In genomic region chr20:41317536-41318270, GRCh38 we compare ENCODE assay signal across 8 cellular contexts. TPM values are rescaled to one million over a fixed set of nuclear protein-coding genes. Genes with fewer than 3 reads are reported as not detected.
DNase-seq lines count a peak whose midpoint lies in the region; ATAC-seq and TF ChIP-seq lines count a peak whose summit lies in the region.

Gene ZHX3 (minus strand): TSS chr20:41317731. CDS start chr20:41204916, 112,815 bp downstream.

- intact Hi-C loops in PC-9 (cut with micrococcal nuclease; ENCODE audit: unreplicated experiment) = loop anchor here (1.0 to 5.0 kb wide), 3 partner anchors 12 to 50 kb away; partner anchors contain the start of gene LPIN3

- no peak for TF ChIP-seq CTCF in PC-9 (conservative IDR thresholded peaks at IDR 0.05)

- peak within 1 kb of the TSS; percentile 95 for H3K27ac Mint-ChIP-seq in activated T-cell treated with anti-CD3 and anti-CD28 coated beads, Interleukin-2, amount 50 U/mL, for 24 hours

- H3K9me3 Mint-ChIP-seq in activated T-cell treated with anti-CD3 and anti-CD28 coated beads, Interleukin-2, amount 50 U/mL, for 24 hours = no peaks in the 10 kb centered on the region

- peak within 1 kb of the TSS; percentile 98 for H2AFZ ChIP-seq in PC-9

- no peaks in the 10 kb centered on the region for H3K27me3 Mint-ChIP-seq in activated T-cell treated with anti-CD3 and anti-CD28 coated beads, Interleukin-2, amount 50 U/mL, for 24 hours

- peaks cover 24% of the 10 kb centered on the region; the same call in 1 of the 2 replicates for H3K79me2 ChIP-seq in PC-9 (ENCODE audit: low read depth)

- H3K4me2 ChIP-seq in PC-9 = peak within 1 kb of the TSS; percentile 89

- no peaks in the 10 kb centered on the region; the same call in 1 of the 2 replicates for H4K20me1 ChIP-seq in PC-9 (ENCODE audit: insufficient read depth)

- BruUV-seq in PC-9 (replicated peaks; lab: Mats Ljungman, UMichigan) = no TSS peak

- H3K9me2 ChIP-seq in PC-9 (ENCODE audit: insufficient read depth) = no peaks in the 10 kb centered on the region

- ATAC-seq in GM21723 (IDR thresholded peaks at IDR 0.05; ENCODE audit: unreplicated experiment) = peak; percentile 97

- peaks cover 7% of the 10 kb centered on the region for H3K36me3 Mint-ChIP-seq in activated T-cell treated with anti-CD3 and anti-CD28 coated beads, Interleukin-2, amount 50 U/mL, for 24 hours (ENCODE audit: low read depth)

- POLR2A ChIA-PET in PC-9 (lab: Charles Lee; ENCODE audit: unreplicated experiment) = no interaction called here

- H3K9me3 ChIP-seq in PC-9 (ENCODE audit: insufficient read depth, low read depth) (no peaks in the 10 kb centered on the region), mucosa of rectum (ENCODE audit: control insufficient read depth in 2 of 2, low read length in 2 of 2) (no peaks in the 10 kb centered on the region)

- peak within 1 kb of the TSS; percentile 83 for H3K4me3 ChIP-seq in PC-9
- peak within 1 kb of the TSS; percentile 78 to 81 for H3K4me3 ChIP-seq in mucosa of rectum (ENCODE audit: low read length in 2 of 2)

- H3K4me1 ChIP-seq in PC-9 (replicated peaks; ENCODE audit: insufficient read depth) (peaks cover 32% of the 10 kb centered on the region), mucosa of rectum (ENCODE audit: control insufficient read depth in 2 of 2, insufficient read depth in 2 of 2, low read length in 2 of 2) (peaks cover 14 to 22% of the 10 kb centered on the region in 2 donors)

- H3K9ac ChIP-seq in mucosa of rectum (ENCODE audit: low read depth in 1 of 2, low read length in 2 of 2) = peak within 1 kb of the TSS; percentile 76 to 77

- in situ Hi-C loops in KBM-7 (cut with MboI; ENCODE audit: low pct_unique_long_range_greater_than_20kb, low sequenced_read_pairs) = no loop called here

- H3K27me3 ChIP-seq in PC-9 (ENCODE audit: insufficient read depth, low read depth) (no peaks in the 10 kb centered on the region), mucosa of rectum (ENCODE audit: control insufficient read depth in 2 of 2, insufficient read depth in 2 of 2, low read length in 2 of 2) (no peaks in the 10 kb centered on the region)

- peak within 1 kb of the TSS; percentile 87 for H3K4me3 Mint-ChIP-seq in activated T-cell treated with anti-CD3 and anti-CD28 coated beads, Interleukin-2, amount 50 U/mL, for 24 hours

- CTCF ChIA-PET in PC-9 (lab: Charles Lee) = no interaction called here

- H3K27ac ChIP-seq in PC-9 (peak within 1 kb of the TSS; percentile 51), mucosa of rectum (ENCODE audit: low read depth in 2 of 2, low read length in 2 of 2) (peak within 1 kb of the TSS; percentile 79 to 80)

- peak; percentile 33 for TF ChIP-seq POLR2A in erythroblast (IDR thresholded peaks at IDR 0.05; ENCODE audit: low read length)

- peaks cover 28% of the 10 kb centered on the region for H3F3A ChIP-seq in PC-9 (ENCODE audit: insufficient read depth, low read depth)

- H3K36me3 ChIP-seq in PC-9 (ENCODE audit: low read depth) (no peaks in the 10 kb centered on the region), mucosa of rectum (ENCODE audit: control insufficient read depth in 2 of 2, insufficient read depth in 2 of 2, low read length in 2 of 2) (no peaks in the 10 kb centered on the region)

- DNase-seq in DMS153 treated with DMSO at 0.1 percent for 48 hours (lab: John Stamatoyannopoulos, UW; ENCODE audit: unreplicated experiment) (peak; percentile 86), KBM-7 (peak; percentile 93), PC-9 (peak; percentile 87 to 99), erythroblast (lab: John Stamatoyannopoulos, UW) (peak; percentile 97 to 98)
- peak; percentile 98 for DNase-seq in activated T-cell treated with anti-CD3 and anti-CD28 coated beads, Interleukin-2, amount 50 U/mL, for 24 hours
- peak; percentile 96 for DNase-seq in stimulated activated CD8-positive, alpha-beta memory T cell treated with anti-CD3 and anti-CD28 coated beads, Interleukin-4, amount 100 ng/mL, for 48 hours

- peaks cover 29% of the 10 kb centered on the region for H3K4me1 Mint-ChIP-seq in activated T-cell treated with anti-CD3 and anti-CD28 coated beads, Interleukin-2, amount 50 U/mL, for 24 hours (ENCODE audit: low read depth)

RNA-seq across cellular contexts. Expression of gene ZHX3, which starts in this region (rescaled TPM):
- 21.5 and 23.3 TPM in 2 replicates for total RNA-seq in PC-9 (2021)

Comparison
In these comparisons a context has a peak if more than half of its experiments do, and no peak if none do; other contexts are left out.
1. Peak in every context shown above with its lines: DNase-seq, ATAC-seq, H3K4me3 ChIP-seq and H3K27ac ChIP-seq.